Comparison of ENCODE assay signal across 8 cellular contexts in the genomic region with DNA sequence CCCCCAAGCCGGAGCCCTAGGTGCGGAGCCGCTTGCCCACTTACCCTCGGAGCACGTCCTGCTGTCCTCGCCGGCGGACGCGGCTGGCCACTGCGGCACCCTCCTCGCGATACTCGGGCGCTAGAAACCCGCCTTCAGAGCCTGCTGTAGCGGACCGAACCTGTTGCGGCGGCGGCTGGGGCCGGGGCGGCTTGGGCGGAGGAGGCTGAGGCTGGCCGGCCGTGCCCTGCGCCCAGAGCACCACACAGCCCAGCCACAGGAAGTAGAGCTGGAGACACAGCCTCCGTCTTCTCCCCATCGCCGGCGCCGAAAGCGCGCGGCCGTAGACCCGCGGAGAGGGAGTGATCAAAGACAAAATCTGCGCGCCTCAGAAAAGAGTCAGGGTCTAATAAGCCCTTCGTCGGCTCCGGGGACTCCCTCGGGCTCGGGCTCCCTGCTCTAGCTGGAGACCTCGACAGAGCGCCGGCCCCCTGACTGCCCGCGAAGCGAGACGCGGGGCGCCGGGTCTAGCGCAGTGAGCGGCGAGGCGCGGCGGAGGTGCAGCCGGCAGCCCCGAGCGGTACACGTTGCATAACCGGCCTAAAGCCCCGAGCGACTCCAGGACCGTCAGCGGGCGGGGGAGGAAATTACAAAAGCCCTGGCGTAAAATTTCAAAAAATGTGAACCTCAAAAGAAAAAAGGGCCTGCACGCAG. TPM values are rescaled to one million over a fixed set of nuclear protein-coding genes. Genes with fewer than 3 reads are reported as not detected.
A peak's percentile ranks its signal among the peaks of the same experiment; 100 is the strongest.
DNase-seq lines count a peak whose midpoint lies in the region; ATAC-seq lines count a peak whose summit lies in the region.

No MANE protein-coding gene starts in this region.

- peak overlapping the region; percentile 88 for H3K4me2 ChIP-seq in trophoblast cell (ENCODE audit: low read length)

- no peaks in the 10 kb centered on the region for H3K27me3 ChIP-seq in trophoblast cell (ENCODE audit: insufficient read depth, low read length)

- peak overlapping the region; percentile 6 for H4K8ac ChIP-seq in trophoblast cell (ENCODE audit: low read depth, low read length)

- H3K36me3 ChIP-seq in trophoblast cell (ENCODE audit: control insufficient read depth in 1 of 2, insufficient read depth in 2 of 2, low read length in 2 of 2) = no peaks in the 10 kb centered on the region

- no CpG with 5 or more reads among the region's 73 CpGs for WGBS in trophoblast cell (ENCODE audit: extremely low coverage, insufficient coverage, insufficient read length)

- H2AFZ ChIP-seq in trophoblast cell (ENCODE audit: insufficient read depth, low read length, poor library complexity) = peak overlapping the region; percentile 18

- H3K4me3 ChIP-seq in trophoblast cell (ENCODE audit: low read depth, low read length) = peak overlapping the region; percentile 91

- peak overlapping the region; percentile 72 for H3K9ac ChIP-seq in trophoblast cell (ENCODE audit: low read length)

- peak overlapping the region; percentile 69 for H3K14ac ChIP-seq in trophoblast cell (ENCODE audit: low read length)

- peak overlapping the region; percentile 10 for H2BK120ac ChIP-seq in trophoblast cell (ENCODE audit: insufficient read depth, low read length, poor library complexity)

- H2AK5ac ChIP-seq in trophoblast cell (ENCODE audit: low read length) = no peak overlapping the region

- H3K79me2 ChIP-seq in trophoblast cell (ENCODE audit: control insufficient read depth, insufficient read depth, low read length, poor library complexity) = peaks cover 2% of the 10 kb centered on the region

- H3K4ac ChIP-seq in trophoblast cell (ENCODE audit: low read depth, low read length) = peak overlapping the region; percentile 16

- intact Hi-C loops in Right ventricle myocardium inferior (cut with DNase I) = loop anchor here (10.0 kb wide), 1 partner anchor 137 kb away; no protein-coding TSS in a partner anchor

- H4K91ac ChIP-seq in trophoblast cell (ENCODE audit: low read depth, low read length) = peak overlapping the region; percentile 25

- DNase-seq in NCI-H524 (lab: John Stamatoyannopoulos, UW) (peak; percentile 17 to 47), NCI-H524 treated with DMSO at 0.1 percent for 48 hours (lab: John Stamatoyannopoulos, UW) (no peak), SKM-1 treated with dmso at 0.1 percent for 144 hours (lab: John Stamatoyannopoulos, UW; ENCODE audit: unreplicated experiment) (peak; percentile 69), Right ventricle myocardium inferior (ENCODE audit: missing footprints) (peak; percentile 70), trophoblast cell (peak; percentile 30 to 63), cortex of kidney (lab: John Stamatoyannopoulos, UW) (no peak)

- no peaks in the 10 kb centered on the region for H3K9me3 ChIP-seq in trophoblast cell (ENCODE audit: insufficient read depth, low read depth, low read length)

- H2BK5ac ChIP-seq in trophoblast cell (ENCODE audit: low read depth, low read length, poor library complexity) = peak overlapping the region; percentile 2

- H2BK12ac ChIP-seq in trophoblast cell (ENCODE audit: low read length) = no peak overlapping the region

- H3K18ac ChIP-seq in trophoblast cell (ENCODE audit: low read length) = peak overlapping the region; percentile 4

- peaks cover 11% of the 10 kb centered on the region for H3K79me1 ChIP-seq in trophoblast cell (ENCODE audit: low read length)

- no peak overlapping the region for H4K12ac ChIP-seq in trophoblast cell (ENCODE audit: low read depth, low read length)

- ATAC-seq in Right ventricle myocardium inferior = peak; percentile 53
- no peak for ATAC-seq in HG02642 (IDR thresholded peaks at IDR 0.05; ENCODE audit: poor library complexity, unreplicated experiment)
- ATAC-seq in HG03520 (IDR thresholded peaks at IDR 0.05; ENCODE audit: unreplicated experiment) = no peak

- H3K27ac ChIP-seq in trophoblast cell (ENCODE audit: low read depth, low read length) = peak overlapping the region; percentile 5

- no peak overlapping the region for H3K23ac ChIP-seq in trophoblast cell (ENCODE audit: low read length)

- H3K4me1 ChIP-seq in trophoblast cell (ENCODE audit: control insufficient read depth in 1 of 2, insufficient read depth in 2 of 2, low read length in 2 of 2) = peaks cover 3 to 7% of the 10 kb centered on the region in 2 experiments

RNA-seq across cellular contexts. Expression of gene FBN2, which starts 0.6 kb away (rescaled TPM):
- 23.8 TPM for total RNA-seq in Right ventricle myocardium inferior
- polyA plus RNA-seq in trophoblast cell (2013) = 18.5 and 19.0 TPM in 2 replicates

Comparison
In these comparisons a context has a peak if more than half of its experiments do, and no peak if none do; other contexts are left out.
1. DNase-seq: peak in NCI-H524 (2 of 2), SKM-1 treated with dmso at 0.1 percent for 144 hours (single experiment), Right ventricle myocardium inferior (single experiment) and trophoblast cell (2 of 2); none in NCI-H524 treated with DMSO at 0.1 percent for 48 hours (single experiment) and cortex of kidney (single experiment).